ENCODE assay signal across 8 cellular contexts in genomic region chr3:45689787-45690145, GRCh38. TPM values are rescaled to one million over a fixed set of nuclear protein-coding genes. Genes with fewer than 3 reads are reported as not detected.
DNase-seq lines count a peak whose midpoint lies in the region; ATAC-seq, FAIRE-seq and TF ChIP-seq lines count a peak whose summit lies in the region.

No MANE protein-coding gene starts in this region.

- TF ChIP-seq CTCF in HCT116 (IDR thresholded peaks at IDR 0.05 in 2 of 3, conservative IDR thresholded peaks at IDR 0.05 in 1 of 3; ENCODE audit: borderline replicate concordance in 1 of 3, insufficient read depth in 1 of 3, low read depth in 2 of 3, low read length in 2 of 3) (no peak), WI38 (IDR thresholded peaks at IDR 0.05; ENCODE audit: low read depth, low read length) (no peak), glutamatergic neuron (IDR thresholded peaks at IDR 0.05; ENCODE audit: partially characterized antibody, unreplicated experiment) (no peak)

- H3K27ac ChIP-seq in HCT116 (ENCODE audit: low read depth, low read length), result peak overlapping the region; percentile 76
- peak overlapping the region; percentile 86 for H3K27ac ChIP-seq in skeletal muscle tissue (ENCODE audit: low read depth, low read length)

- intact Hi-C loops in HCT116 (cut with micrococcal nuclease), result no loop called here

- peak overlapping the region; percentile 86 for H3K4me2 ChIP-seq in HCT116 (ENCODE audit: low read length)

- BruUV-seq in HCT116 (replicated peaks; lab: Mats Ljungman, UMichigan), result no TSS peak

- CTCF ChIA-PET in HCT116 (lab: Charles Lee), result interaction anchor here (0.9 to 1.7 kb wide), 4 partner anchors 14 to 389 kb away, joined by 3 to 5 read pairs (median 4); no protein-coding TSS in a partner anchor

- H3K9me3 Mint-ChIP-seq in glutamatergic neuron (ENCODE audit: unreplicated experiment), result peaks cover 14% of the 10 kb centered on the region

- RAD21 ChIA-PET in HCT116 (lab: Charles Lee; ENCODE audit: low non-redundant PET in 1 of 2, low total read pairs in 2 of 2, uncharacterized antibody in 2 of 2, unreplicated experiment in 2 of 2), result interaction anchor here in 1 of 2 experiments (0.6 kb wide), 1 partner anchor 752 kb away, joined by 3 read pairs; no protein-coding TSS in a partner anchor

- no peaks in the 10 kb centered on the region for H3K9me2 ChIP-seq in HCT116 (ENCODE audit: insufficient read depth)

- peak overlapping the region; percentile 20 for H2AFZ ChIP-seq in HCT116 (ENCODE audit: low read depth, low read length, poor library complexity, severe bottlenecking)

- POLR2A ChIA-PET in HCT116 (lab: Charles Lee), result no interaction called here

- peak overlapping the region; percentile 83 for H3K9ac ChIP-seq in HCT116 (ENCODE audit: low read length)
- H3K9ac ChIP-seq in skeletal muscle tissue (ENCODE audit: low read depth in 1 of 3, low read length in 3 of 3), result peak overlapping the region; percentile 92 to 96 (median 94)

- H3K4me3 ChIP-seq in HCT116 (replicated peaks in 1 of 2; ENCODE audit: low read depth in 1 of 2, low read length in 2 of 2) (peak overlapping the region; percentile 86 to 87), WI38 (ENCODE audit: low read depth, low read length) (peak overlapping the region; percentile 89), skeletal muscle tissue (ENCODE audit: low read length in 3 of 3) (peak overlapping the region; percentile 76 to 91 (median 83))

- no peak for FAIRE-seq in GM19239 (lab: Jason Lieb, UNC)

- H3K36me3 Mint-ChIP-seq in glutamatergic neuron (ENCODE audit: unreplicated experiment), result no peaks in the 10 kb centered on the region

- H3K9me3 ChIP-seq in HCT116 (ENCODE audit: control insufficient read depth in 1 of 2, insufficient read depth in 1 of 2, low read depth in 1 of 2, low read length in 2 of 2) (no peaks in the 10 kb centered on the region), skeletal muscle tissue (ENCODE audit: control insufficient read depth in 3 of 3, low read length in 3 of 3) (no peaks in the 10 kb centered on the region)

- H3K4me1 ChIP-seq in HCT116 (ENCODE audit: control insufficient read depth in 1 of 2, insufficient read depth in 2 of 2, low read length in 2 of 2) (peaks cover 8 to 20% of the 10 kb centered on the region in 2 experiments; a peak in 3 of 4 replicates), skeletal muscle tissue (ENCODE audit: control insufficient read depth in 3 of 3, insufficient read depth in 3 of 3, low read length in 3 of 3) (peaks cover 43 to 54% (median 51%) of the 10 kb centered on the region in 3 donors)

- H3K36me3 ChIP-seq in HCT116 (ENCODE audit: control insufficient read depth in 1 of 2, insufficient read depth in 2 of 2, low read length in 2 of 2) (0 out of 4 replicates have a peak, but pooled peaks cover 0 to 4% of the 10 kb centered on the region in 2 experiments), skeletal muscle tissue (ENCODE audit: control insufficient read depth in 3 of 3, insufficient read depth in 3 of 3, low read length in 3 of 3) (no peaks in the 10 kb centered on the region)

- H3K27me3 ChIP-seq in HCT116 (ENCODE audit: insufficient read depth, low read length) (no peaks in the 10 kb centered on the region), skeletal muscle tissue (ENCODE audit: control insufficient read depth in 3 of 3, insufficient read depth in 3 of 3, low read length in 3 of 3) (no peaks in the 10 kb centered on the region)

- ATAC-seq in HCT116, result no peak
- ATAC-seq in GM21528 (IDR thresholded peaks at IDR 0.05; ENCODE audit: low FRiP score, unreplicated experiment), result no peak
- ATAC-seq in GM19467 (IDR thresholded peaks at IDR 0.05; ENCODE audit: unreplicated experiment), result no peak

- peaks cover 28% of the 10 kb centered on the region for H3K4me1 Mint-ChIP-seq in glutamatergic neuron (ENCODE audit: low read depth, unreplicated experiment)

- peaks cover 10% of the 10 kb centered on the region for H3K27me3 Mint-ChIP-seq in glutamatergic neuron (ENCODE audit: unreplicated experiment)

- no peak for TF ChIP-seq POLR2A in HCT116 (IDR thresholded peaks at IDR 0.05; ENCODE audit: borderline replicate concordance, extremely low read depth, insufficient read depth, insufficient read length)

- H3K4me3 Mint-ChIP-seq in glutamatergic neuron (ENCODE audit: unreplicated experiment), result peak overlapping the region; percentile 96

- TF ChIP-seq RAD21 in HCT116 (IDR thresholded peaks at IDR 0.05; ENCODE audit: low read depth), result no peak

- no peak for DNase-seq in HCT116 (ENCODE audit: low read depth, low spot score)
- DNase-seq in glutamatergic neuron, result no peak
- DNase-seq in NCI-H2107 treated with DMSO at 0.1 percent for 48 hours (lab: John Stamatoyannopoulos, UW; ENCODE audit: unreplicated experiment), result no peak
- DNase-seq in GM19239 (ENCODE audit: insufficient read length, low spot score), result no peak

- H4K20me1 ChIP-seq in HCT116 (ENCODE audit: insufficient read depth), result no peaks in the 10 kb centered on the region; the same call in 1 of the 2 replicates

- H3K27ac Mint-ChIP-seq in glutamatergic neuron (ENCODE audit: unreplicated experiment), result peak overlapping the region; percentile 80

- peaks cover 54% of the 10 kb centered on the region for H3K79me2 ChIP-seq in HCT116 (ENCODE audit: insufficient read depth, low read length)

TF ChIP-seq in HCT116, 20 proteins besides CTCF, POLR2A, EP300 and RAD21:
- TF ChIP-seq ZNF274 (IDR thresholded peaks at IDR 0.05; ENCODE audit: low read depth, low read length) (no peak), ZFX (IDR thresholded peaks at IDR 0.05) (peak; percentile 71)

RNA-seq across cellular contexts. Expression of gene SACM1L, which starts 0.6 kb away (rescaled TPM):
- total RNA-seq in HCT116 (2021; ENCODE audit: unreplicated experiment) (27.3 TPM), glutamatergic neuron (ENCODE audit: unreplicated experiment) (59.2 TPM), skeletal muscle tissue (24.0 TPM)
- polyA plus RNA-seq in HCT116 (2012), result 10.0 and 12.3 TPM in 2 replicates
